29 cellular contexts compared by ENCODE assay signal in the genomic region with DNA sequence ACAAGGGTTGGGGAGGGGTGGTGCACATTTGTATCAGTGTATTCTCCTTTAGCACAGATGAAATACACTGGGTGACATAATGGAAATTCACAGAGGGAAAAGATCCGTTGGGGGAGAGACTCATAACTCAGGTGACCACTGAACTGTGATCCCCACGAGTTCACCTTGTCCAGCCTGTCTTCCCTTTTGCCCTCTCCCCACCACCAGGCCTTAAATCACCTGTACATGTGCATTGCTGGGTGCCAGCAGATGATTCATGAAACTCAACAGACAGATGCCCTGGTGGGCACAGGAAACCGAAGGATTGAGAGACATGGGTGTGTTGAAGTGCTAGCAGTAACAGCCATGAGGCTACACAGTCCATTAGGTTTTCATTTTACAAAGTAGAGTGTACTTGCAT.
"Had no signal": no experiment of that assay in that cellular context is flagged by ENCODE, and none has a peak within 500 bp of the region (broad histone marks: within the 10 kb centered on the region; RNA-seq: fewer than 3 reads in every experiment).

No MANE protein-coding gene starts in this region.

- FAIRE-seq: colon, endometrium, endothelial cell of umbilical vein, frontal cortex had no signal

- H3K27ac ChIP-seq: colonic mucosa, coronary artery, dorsolateral prefrontal cortex, epithelial cell of prostate, esophagus muscularis mucosa, esophagus squamous epithelium, foreskin keratinocyte, gastrocnemius medialis, gastroesophageal sphincter, heart left ventricle, heart right ventricle had no signal

- H3K27me3 ChIP-seq: colonic mucosa had no signal

- H3K4me3 Mint-ChIP-seq: dendritic cell treated with granulocyte-macrophage colony-stimulating factor and Interleukin-4, amounts not matched to agents 40 ng/mL and 50 ng/mL, for 4 days; effector memory CD8-positive, alpha-beta T cell; endodermal cell had no signal

- DNase-seq: colonic mucosa; cortex of kidney; dermis blood vessel endothelial cell; dorsolateral prefrontal cortex; effector CD4-positive, alpha-beta T cell; effector CD8-positive, alpha-beta T cell; effector memory CD4-positive, alpha-beta T cell; effector memory CD8-positive, alpha-beta T cell; endodermal cell; erythroblast; esophagus squamous epithelium; foreskin fibroblast; foreskin keratinocyte; foreskin melanocyte; gastrocnemius medialis; glutamatergic neuron; head of caudate nucleus; heart left ventricle; heart right ventricle had no signal

- H3K4me3 ChIP-seq: colonic mucosa, coronary artery, dorsolateral prefrontal cortex, esophagus muscularis mucosa, esophagus squamous epithelium, gastrocnemius medialis, gastroesophageal sphincter, heart left ventricle, heart right ventricle had no signal

- ATAC-seq: effector memory CD8-positive, alpha-beta T cell; esophagus mucosa; foreskin keratinocyte; gastrocnemius medialis; gastroesophageal sphincter; heart left ventricle; heart right ventricle had no signal

- H3K9me3 Mint-ChIP-seq: dendritic cell treated with granulocyte-macrophage colony-stimulating factor and Interleukin-4, amounts not matched to agents 40 ng/mL and 50 ng/mL, for 4 days; effector memory CD8-positive, alpha-beta T cell; endodermal cell had no signal

- H3K4me1 ChIP-seq: foreskin keratinocyte had no signal

- H3K36me3 ChIP-seq: colonic mucosa, esophagus muscularis mucosa, esophagus squamous epithelium, gastrocnemius medialis, gastroesophageal sphincter, heart left ventricle, heart right ventricle had no signal

- H3K27ac Mint-ChIP-seq: dendritic cell treated with granulocyte-macrophage colony-stimulating factor and Interleukin-4, amounts not matched to agents 40 ng/mL and 50 ng/mL, for 4 days; effector memory CD8-positive, alpha-beta T cell; endodermal cell had no signal

- H3K9me3 ChIP-seq: colonic mucosa, esophagus muscularis mucosa, esophagus squamous epithelium, gastrocnemius medialis, gastroesophageal sphincter, heart left ventricle, heart right ventricle had no signal
